8 cellular contexts compared by ENCODE assay signal in the genomic region with DNA sequence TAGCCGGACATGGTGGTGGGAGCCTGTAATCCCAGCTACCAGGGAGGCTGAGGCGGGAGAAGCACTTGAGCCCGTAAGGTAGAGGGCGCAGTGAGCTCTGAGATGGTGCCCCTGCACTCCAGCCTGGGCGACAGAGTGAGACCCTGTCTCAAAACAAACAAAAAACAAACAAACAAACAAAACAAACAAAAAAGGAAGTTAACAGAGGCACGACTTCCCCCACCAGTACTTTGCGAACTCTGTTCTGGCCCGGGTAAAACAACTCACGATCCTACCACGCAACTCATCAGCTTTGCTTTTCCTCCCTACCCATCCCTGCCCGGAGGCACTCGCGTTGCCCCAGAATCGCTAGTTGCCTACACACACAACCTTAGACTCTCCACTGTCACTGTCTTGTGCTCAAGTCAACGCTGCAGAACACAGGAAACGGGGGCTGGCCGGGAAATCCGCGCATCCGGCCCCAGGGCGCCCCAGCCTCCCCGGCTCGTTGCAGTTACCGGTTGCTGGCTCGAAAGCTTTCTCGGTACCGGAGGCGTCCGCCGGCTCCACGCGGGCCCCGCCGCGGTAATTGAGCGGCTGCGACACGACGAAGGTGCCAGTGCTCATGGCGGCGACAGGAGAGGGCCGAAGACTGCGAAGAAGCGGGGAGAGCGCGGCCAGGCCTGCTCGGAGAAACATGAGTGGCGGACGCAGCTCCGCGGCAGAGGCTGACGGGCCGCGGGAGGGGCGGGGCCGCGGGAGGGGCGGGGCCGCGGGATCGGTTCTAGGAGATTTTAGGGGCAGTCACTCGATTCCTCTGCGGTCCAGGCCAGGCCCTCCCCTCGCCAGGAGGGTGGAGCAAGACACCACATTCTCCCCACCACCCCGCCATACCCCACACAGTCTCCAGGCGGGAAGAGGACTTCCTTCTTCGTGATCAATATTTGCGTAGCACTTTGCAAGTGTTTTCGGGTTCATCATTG. TPM values are rescaled to one million over a fixed set of nuclear protein-coding genes. Genes with fewer than 3 reads are reported as not detected.
DNase-seq lines count a peak whose midpoint lies in the region; ATAC-seq lines count a peak whose summit lies in the region.

A gene (minus strand): TSS at position 682 of the 962 bp plus-strand sequence. CDS start 4 bp downstream, at position 678.

- ATAC-seq in GM18508 (IDR thresholded peaks at IDR 0.05; ENCODE audit: insufficient read depth, unreplicated experiment) (peak; percentile 84), HG02981 (IDR thresholded peaks at IDR 0.05; ENCODE audit: unreplicated experiment) (peak; percentile 90), right cardiac atrium (peak; percentile 98), aorta (ENCODE audit: low FRiP score) (peak; percentile 96)

- intact Hi-C loops in right cardiac atrium (cut with DNase I): no loop called here
- intact Hi-C loops in aorta (cut with DNase I): loop anchor here (2.0 to 10.0 kb wide), 5 partner anchors 67 to 199 kb away; a partner anchor contains a TSS

- H3K27me3 Mint-ChIP-seq in T-helper 2 cell treated with Interferon-gamma antibody and Interleukin-4, amounts not matched to agents 5 μg/mL and 100 μg/mL, for 36 hours (ENCODE audit: low read depth): no peaks in the 10 kb centered on the region

- DNase-seq in NCI-H1930 (lab: John Stamatoyannopoulos, UW) (peak; percentile 60 to 64), anterior cingulate cortex (lab: John Stamatoyannopoulos, UW) (peak; percentile 43 to 93 (median 82)), right cardiac atrium (peak; percentile 92 to 97 (median 97)), renal cortical epithelial cell (ENCODE audit: low read depth) (peak; percentile 49), aorta (peak; percentile 94 to 96)
- peak; percentile 86 for DNase-seq in T-helper 2 cell treated with Interferon-gamma antibody and Interleukin-4, amounts not matched to agents 5 μg/mL and 100 μg/mL, for 36 hours (ENCODE audit: low spot score)

- H3K4me1 Mint-ChIP-seq in T-helper 2 cell treated with Interferon-gamma antibody and Interleukin-4, amounts not matched to agents 5 μg/mL and 100 μg/mL, for 36 hours (ENCODE audit: low read depth): peaks cover 23% of the 10 kb centered on the region

- whole genome bisulfite sequencing in right cardiac atrium: under 1% methylated on average over 69 of the region's 69 CpGs
- 1% methylated on average over 51 to 69 of the region's 69 CpGs for WGBS in aorta, 2 donors

- H3K4me3 Mint-ChIP-seq in T-helper 2 cell treated with Interferon-gamma antibody and Interleukin-4, amounts not matched to agents 5 μg/mL and 100 μg/mL, for 36 hours: peak within 1 kb of the TSS; percentile 95

- H3K4me3 ChIP-seq in right cardiac atrium (ENCODE audit: low read length) (peak within 1 kb of the TSS; percentile 60), aorta (ENCODE audit: low read length in 2 of 2) (peak within 1 kb of the TSS; percentile 72 to 91)

- H3K9me3 Mint-ChIP-seq in T-helper 2 cell treated with Interferon-gamma antibody and Interleukin-4, amounts not matched to agents 5 μg/mL and 100 μg/mL, for 36 hours: no peaks in the 10 kb centered on the region

- peaks cover 4% of the 10 kb centered on the region for H3K4me1 ChIP-seq in right cardiac atrium (ENCODE audit: control insufficient read depth, insufficient read depth, low read length)
- no peaks in the 10 kb centered on the region for H3K4me1 ChIP-seq in aorta (ENCODE audit: control insufficient read depth in 1 of 2, insufficient read depth in 2 of 2, low read length in 2 of 2)

- peak within 1 kb of the TSS; percentile 95 for H3K27ac ChIP-seq in right cardiac atrium (ENCODE audit: low read length)
- H3K27ac ChIP-seq in aorta (ENCODE audit: low read depth in 1 of 2, low read length in 2 of 2): peak within 1 kb of the TSS; percentile 72 to 73

- H3K27ac Mint-ChIP-seq in T-helper 2 cell treated with Interferon-gamma antibody and Interleukin-4, amounts not matched to agents 5 μg/mL and 100 μg/mL, for 36 hours: peak within 1 kb of the TSS; percentile 97

- no peaks in the 10 kb centered on the region for H3K9me3 ChIP-seq in right cardiac atrium (ENCODE audit: control insufficient read depth, low read length)
- no peaks in the 10 kb centered on the region for H3K9me3 ChIP-seq in aorta (ENCODE audit: control insufficient read depth, low read length)

- H3K27me3 ChIP-seq in right cardiac atrium (ENCODE audit: control insufficient read depth, insufficient read depth) (no peaks in the 10 kb centered on the region), aorta (ENCODE audit: control insufficient read depth in 1 of 2, insufficient read depth in 2 of 2, low read length in 1 of 2) (no peaks in the 10 kb centered on the region)

- H3K36me3 ChIP-seq in aorta (ENCODE audit: control insufficient read depth in 1 of 2, insufficient read depth in 2 of 2, low read length in 1 of 2): no peaks in the 10 kb centered on the region

- peaks cover 28% of the 10 kb centered on the region for H3K36me3 Mint-ChIP-seq in T-helper 2 cell treated with Interferon-gamma antibody and Interleukin-4, amounts not matched to agents 5 μg/mL and 100 μg/mL, for 36 hours (ENCODE audit: low read depth)

RNA-seq across cellular contexts. Expression of the gene that starts here (rescaled TPM):
- total RNA-seq in right cardiac atrium: 10 to 100 TPM; 42.9 to 49.7 (median 45.7) TPM
- polyA plus RNA-seq in right cardiac atrium: 34.5 TPM
- total RNA-seq in renal cortical epithelial cell: 111 and 160 TPM in 2 replicates
- total RNA-seq in aorta: 10 to 100 TPM; 36.5 to 54.3 TPM
- polyA plus RNA-seq in aorta: 10 to 100 TPM; 27.4 to 28.5 TPM

Comparison
In these comparisons a context has a peak if more than half of its experiments do, and no peak if none do; other contexts are left out.
1. Peak in every context shown above with its lines: DNase-seq, ATAC-seq, H3K4me3 ChIP-seq and H3K27ac ChIP-seq.
2. intact Hi-C loops: an anchor here in aorta (2.0 to 10.0 kb wide); none called in right cardiac atrium.